In the genomic region with DNA sequence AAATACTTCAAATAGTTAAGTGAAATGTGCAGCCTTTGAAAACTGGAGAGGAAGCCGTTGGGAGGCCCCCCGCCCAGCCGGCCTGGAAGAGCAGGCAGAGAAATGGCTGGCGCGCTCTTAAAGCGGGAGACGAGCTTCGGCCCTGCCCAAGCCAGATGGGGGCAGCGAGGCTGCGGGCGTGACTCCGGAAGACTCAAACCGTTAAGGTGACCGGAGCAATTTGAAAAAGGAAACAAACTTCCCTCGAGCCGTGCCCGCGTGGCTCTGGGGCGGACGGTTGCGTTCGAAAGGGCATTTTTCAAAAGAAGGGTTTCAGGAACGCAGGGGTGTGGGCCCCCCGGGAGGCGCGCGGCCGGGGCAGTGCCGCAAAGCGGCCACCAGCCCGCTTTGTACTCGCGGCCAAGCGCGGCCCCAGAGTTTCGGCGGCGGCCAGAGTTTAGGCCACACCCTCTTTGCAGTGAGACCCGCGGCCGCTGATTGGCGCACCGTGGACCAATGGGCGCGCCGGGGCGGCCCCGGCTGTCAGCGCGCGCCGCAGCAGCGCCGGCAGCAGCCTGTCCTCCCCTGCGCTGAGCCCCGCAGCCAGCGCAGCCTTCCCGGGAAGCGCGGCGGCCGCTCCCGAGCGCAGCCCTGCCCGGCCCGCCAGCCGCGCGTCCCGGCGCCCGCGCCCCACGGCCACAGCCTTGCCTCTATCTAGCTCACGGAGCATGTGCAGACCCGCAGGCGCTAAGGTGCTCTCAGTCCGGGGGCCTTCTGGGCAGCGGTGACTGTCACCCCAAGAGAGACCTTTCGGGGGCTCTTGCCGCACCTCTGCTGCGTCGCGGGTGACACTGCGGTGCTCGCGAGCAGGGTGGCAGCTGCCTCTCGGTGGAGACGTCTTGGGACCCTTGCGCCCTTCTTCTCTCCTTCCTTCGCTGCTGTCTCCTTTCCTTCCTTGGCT, we compare ENCODE assay signal across 8 cellular contexts. TPM values are rescaled to one million over a fixed set of nuclear protein-coding genes. Genes with fewer than 3 reads are reported as not detected.
DNase-seq lines count a peak whose midpoint lies in the region; ATAC-seq and TF ChIP-seq lines count a peak whose summit lies in the region.

A gene with protein sequence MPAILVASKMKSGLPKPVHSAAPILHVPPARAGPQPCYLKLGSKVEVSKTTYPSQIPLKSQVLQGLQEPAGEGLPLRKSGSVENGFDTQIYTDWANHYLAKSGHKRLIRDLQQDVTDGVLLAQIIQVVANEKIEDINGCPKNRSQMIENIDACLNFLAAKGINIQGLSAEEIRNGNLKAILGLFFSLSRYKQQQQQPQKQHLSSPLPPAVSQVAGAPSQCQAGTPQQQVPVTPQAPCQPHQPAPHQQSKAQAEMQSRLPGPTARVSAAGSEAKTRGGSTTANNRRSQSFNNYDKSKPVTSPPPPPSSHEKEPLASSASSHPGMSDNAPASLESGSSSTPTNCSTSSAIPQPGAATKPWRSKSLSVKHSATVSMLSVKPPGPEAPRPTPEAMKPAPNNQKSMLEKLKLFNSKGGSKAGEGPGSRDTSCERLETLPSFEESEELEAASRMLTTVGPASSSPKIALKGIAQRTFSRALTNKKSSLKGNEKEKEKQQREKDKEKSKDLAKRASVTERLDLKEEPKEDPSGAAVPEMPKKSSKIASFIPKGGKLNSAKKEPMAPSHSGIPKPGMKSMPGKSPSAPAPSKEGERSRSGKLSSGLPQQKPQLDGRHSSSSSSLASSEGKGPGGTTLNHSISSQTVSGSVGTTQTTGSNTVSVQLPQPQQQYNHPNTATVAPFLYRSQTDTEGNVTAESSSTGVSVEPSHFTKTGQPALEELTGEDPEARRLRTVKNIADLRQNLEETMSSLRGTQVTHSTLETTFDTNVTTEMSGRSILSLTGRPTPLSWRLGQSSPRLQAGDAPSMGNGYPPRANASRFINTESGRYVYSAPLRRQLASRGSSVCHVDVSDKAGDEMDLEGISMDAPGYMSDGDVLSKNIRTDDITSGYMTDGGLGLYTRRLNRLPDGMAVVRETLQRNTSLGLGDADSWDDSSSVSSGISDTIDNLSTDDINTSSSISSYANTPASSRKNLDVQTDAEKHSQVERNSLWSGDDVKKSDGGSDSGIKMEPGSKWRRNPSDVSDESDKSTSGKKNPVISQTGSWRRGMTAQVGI (N-terminal part only) (plus strand): TSS at position 557 of the 940 bp plus-strand sequence. CDS start 859 bp downstream, outside the sequence.

- H3K27ac ChIP-seq in IMR-90 (ENCODE audit: insufficient read depth, low read length) = peak within 1 kb of the TSS; percentile 84
- peak within 1 kb of the TSS; percentile 24 for H3K27ac ChIP-seq in naive thymus-derived CD4-positive, alpha-beta T cell (ENCODE audit: low read depth, low read length)

- no peaks in the 10 kb centered on the region for H3K36me3 ChIP-seq in IMR-90 (ENCODE audit: control insufficient read depth, insufficient read depth, low read length)
- no peaks in the 10 kb centered on the region for H3K36me3 ChIP-seq in naive thymus-derived CD4-positive, alpha-beta T cell (ENCODE audit: control insufficient read depth in 2 of 3, insufficient read depth in 3 of 3, low read length in 3 of 3)

- H3K36me3 Mint-ChIP-seq in activated T-helper 2 cell treated with anti-CD3 and anti-CD28 coated beads, Interferon-gamma antibody, Interleukin-2, Interleukin-4, amounts not matched to agents 10 μg/mL and 5 μg/mL and 100 μg/mL, durations not matched to agents 14 hours and 24 hours and 36 hours (ENCODE audit: low read depth) = no peaks in the 10 kb centered on the region
- H3K36me3 Mint-ChIP-seq in naive thymus-derived CD4-positive, alpha-beta T cell = peaks cover 0 to 2% (median 0%) of the 10 kb centered on the region in 5 donors
- H3K36me3 Mint-ChIP-seq in stimulated activated effector memory CD8-positive, alpha-beta T cell treated with anti-CD3 and anti-CD28 coated beads, Interleukin-12 subunit alpha, Interleukin-12 subunit beta, amount 100 ng/mL, for 72 hours = peaks cover 4% of the 10 kb centered on the region

- peak within 1 kb of the TSS; percentile 86 for H3K4me2 ChIP-seq in IMR-90 (ENCODE audit: low read depth, low read length)

- CTCF ChIA-PET in IMR-90 (lab: Yijun Ruan, JAX) = interaction anchor here (1.4 kb wide), 1 partner anchor 118 kb away, joined by 4 read pairs; no protein-coding TSS in a partner anchor
- CTCF ChIA-PET in naive thymus-derived CD4-positive, alpha-beta T cell (lab: Charles Lee) = no interaction called here

- peak within 1 kb of the TSS; percentile 90 for H2AK9ac ChIP-seq in IMR-90 (replicated peaks; ENCODE audit: low read depth, low read length, poor library complexity)

- intact Hi-C loops in IMR-90 (cut with micrococcal nuclease) = loop anchor here (1.0 to 5.0 kb wide), 3 partner anchors 32 to 148 kb away; no protein-coding TSS in a partner anchor
- intact Hi-C loops in activated T-helper 2 cell treated with anti-CD3 and anti-CD28 coated beads, Interferon-gamma antibody, Interleukin-2, Interleukin-4, amounts not matched to agents 10 μg/mL and 5 μg/mL and 100 μg/mL, durations not matched to agents 14 hours and 24 hours and 36 hours (cut with micrococcal nuclease) = loop anchor here (1.0 to 5.0 kb wide), 3 partner anchors 11 to 470 kb away; a partner anchor contains a TSS
- intact Hi-C loops in naive thymus-derived CD4-positive, alpha-beta T cell (cut with micrococcal nuclease) = loop anchor here (1.0 to 10.0 kb wide), 8 partner anchors 11 to 1700 kb away; a partner anchor contains a TSS

- peaks cover 25% of the 10 kb centered on the region for H3K4me1 ChIP-seq in IMR-90 (ENCODE audit: control insufficient read depth, insufficient read depth, low read length)
- peaks cover 14 to 18% of the 10 kb centered on the region in 2 donors for H3K4me1 ChIP-seq in naive thymus-derived CD4-positive, alpha-beta T cell (ENCODE audit: control insufficient read depth in 2 of 2, insufficient read depth in 2 of 2, low read length in 2 of 2)

- H3K9me3 Mint-ChIP-seq in activated T-helper 2 cell treated with anti-CD3 and anti-CD28 coated beads, Interferon-gamma antibody, Interleukin-2, Interleukin-4, amounts not matched to agents 10 μg/mL and 5 μg/mL and 100 μg/mL, durations not matched to agents 14 hours and 24 hours and 36 hours = no peaks in the 10 kb centered on the region
- H3K9me3 Mint-ChIP-seq in naive thymus-derived CD4-positive, alpha-beta T cell = peaks cover 0 to 3% (median 0%) of the 10 kb centered on the region in 11 donors
- no peaks in the 10 kb centered on the region for H3K9me3 Mint-ChIP-seq in stimulated activated effector memory CD8-positive, alpha-beta T cell treated with anti-CD3 and anti-CD28 coated beads, Interleukin-12 subunit alpha, Interleukin-12 subunit beta, amount 100 ng/mL, for 72 hours

- no peaks in the 10 kb centered on the region for H3K9me3 ChIP-seq in IMR-90 (ENCODE audit: control insufficient read depth, insufficient read depth, low read length)
- H3K9me3 ChIP-seq in naive thymus-derived CD4-positive, alpha-beta T cell (ENCODE audit: control insufficient read depth in 2 of 3, low read length in 3 of 3) = no peaks in the 10 kb centered on the region

- H3K4ac ChIP-seq in IMR-90 (ENCODE audit: low read depth, low read length) = peak within 1 kb of the TSS; percentile 90

- peak within 1 kb of the TSS; percentile 78 for H3K14ac ChIP-seq in IMR-90 (replicated peaks; ENCODE audit: low read depth, low read length)

- H3K4me3 Mint-ChIP-seq in activated T-helper 2 cell treated with anti-CD3 and anti-CD28 coated beads, Interferon-gamma antibody, Interleukin-2, Interleukin-4, amounts not matched to agents 10 μg/mL and 5 μg/mL and 100 μg/mL, durations not matched to agents 14 hours and 24 hours and 36 hours (ENCODE audit: low read depth) = peak within 1 kb of the TSS; percentile 86
- peak within 1 kb of the TSS; percentile 91 to 98 (median 94) for H3K4me3 Mint-ChIP-seq in naive thymus-derived CD4-positive, alpha-beta T cell
- peak within 1 kb of the TSS; percentile 91 for H3K4me3 Mint-ChIP-seq in stimulated activated effector memory CD8-positive, alpha-beta T cell treated with anti-CD3 and anti-CD28 coated beads, Interleukin-12 subunit alpha, Interleukin-12 subunit beta, amount 100 ng/mL, for 72 hours

- peak within 1 kb of the TSS; percentile 69 for H2BK15ac ChIP-seq in IMR-90 (ENCODE audit: low read depth, low read length)

- H2AK5ac ChIP-seq in IMR-90 (ENCODE audit: low read depth, low read length) = peak within 1 kb of the TSS; percentile 33; the same call in 1 of the 2 replicates

- peak within 1 kb of the TSS; percentile 85 to 94 for H4K8ac ChIP-seq in IMR-90 (ENCODE audit: low read depth in 2 of 2, low read length in 2 of 2)

- peaks cover 24 to 47% of the 10 kb centered on the region in 2 experiments for H3K79me1 ChIP-seq in IMR-90 (ENCODE audit: low read depth in 1 of 2, low read length in 2 of 2)

- in situ Hi-C loops in IMR-90 (cut with MboI; ENCODE audit: low sequenced_read_pairs) = no loop called here

- DNase-seq in DMS114 treated with DMSO at 0.1 percent for 48 hours (lab: John Stamatoyannopoulos, UW; ENCODE audit: unreplicated experiment) (peak; percentile 48), IMR-90 (peak; percentile 91), fibroblast of mammary gland (ENCODE audit: low read depth) (peak; percentile 87)
- peak; percentile 76 for DNase-seq in activated T-helper 2 cell treated with anti-CD3 and anti-CD28 coated beads, Interferon-gamma antibody, Interleukin-2, Interleukin-4, amounts not matched to agents 10 μg/mL and 5 μg/mL and 100 μg/mL, durations not matched to agents 14 hours and 24 hours and 36 hours (ENCODE audit: low spot score)
- DNase-seq in naive thymus-derived CD4-positive, alpha-beta T cell = peak; percentile 43 to 80 (median 62)
- peak; percentile 63 to 86 for DNase-seq in stimulated activated effector memory CD8-positive, alpha-beta T cell treated with anti-CD3 and anti-CD28 coated beads, Interleukin-12 subunit alpha, Interleukin-12 subunit beta, amount 100 ng/mL, for 72 hours (ENCODE audit: low spot score in 2 of 2)

- H2AFZ ChIP-seq in IMR-90 (replicated peaks; ENCODE audit: low read length, poor library complexity) = peak within 1 kb of the TSS; percentile 88

- peak within 1 kb of the TSS; percentile 55 for H3K56ac ChIP-seq in IMR-90 (ENCODE audit: extremely low read depth, insufficient read depth, low read length)

- POLR2A ChIA-PET in IMR-90 (lab: Charles Lee; ENCODE audit: unreplicated experiment) = no interaction called here
- POLR2A ChIA-PET in naive thymus-derived CD4-positive, alpha-beta T cell (lab: Charles Lee) = interaction anchor here (0.5 to 1.6 kb wide), 2 partner anchors 11 to 14 kb away, joined by 3 to 5 read pairs; no protein-coding TSS in a partner anchor

- peak within 1 kb of the TSS; percentile 76 for H3K9ac ChIP-seq in IMR-90 (ENCODE audit: low read depth, low read length)

- peak within 1 kb of the TSS; percentile 84 for H3K27ac Mint-ChIP-seq in activated T-helper 2 cell treated with anti-CD3 and anti-CD28 coated beads, Interferon-gamma antibody, Interleukin-2, Interleukin-4, amounts not matched to agents 10 μg/mL and 5 μg/mL and 100 μg/mL, durations not matched to agents 14 hours and 24 hours and 36 hours
- peak within 1 kb of the TSS; percentile 63 to 87 (median 77) for H3K27ac Mint-ChIP-seq in naive thymus-derived CD4-positive, alpha-beta T cell
- H3K27ac Mint-ChIP-seq in stimulated activated effector memory CD8-positive, alpha-beta T cell treated with anti-CD3 and anti-CD28 coated beads, Interleukin-12 subunit alpha, Interleukin-12 subunit beta, amount 100 ng/mL, for 72 hours = peak within 1 kb of the TSS; percentile 88

- WGBS in IMR-90 (ENCODE audit: extremely low coverage in 2 of 2, insufficient read length in 1 of 2), 2 experiments = 0% methylated on average over 54 of the region's 91 CpGs; no CpG with 5 or more reads in 1 of the 2 experiments

- no peaks in the 10 kb centered on the region for H3K27me3 ChIP-seq in IMR-90 (ENCODE audit: control insufficient read depth, insufficient read depth, low read length)
- H3K27me3 ChIP-seq in naive thymus-derived CD4-positive, alpha-beta T cell (ENCODE audit: control insufficient read depth in 2 of 2, insufficient read depth in 2 of 2, low read length in 2 of 2) = peaks cover 14% of the 10 kb centered on the region in 2 donors

- H3K27me3 Mint-ChIP-seq in activated T-helper 2 cell treated with anti-CD3 and anti-CD28 coated beads, Interferon-gamma antibody, Interleukin-2, Interleukin-4, amounts not matched to agents 10 μg/mL and 5 μg/mL and 100 μg/mL, durations not matched to agents 14 hours and 24 hours and 36 hours (ENCODE audit: low read depth) = peaks cover 53% of the 10 kb centered on the region
- peaks cover 23 to 69% (median 33%) of the 10 kb centered on the region in 5 donors for H3K27me3 Mint-ChIP-seq in naive thymus-derived CD4-positive, alpha-beta T cell

- BruUV-seq in IMR-90 (replicated peaks; lab: Mats Ljungman, UMichigan) = TSS peak; percentile 42

- peak within 1 kb of the TSS; percentile 91 for H2BK120ac ChIP-seq in IMR-90 (ENCODE audit: low read depth, low read length)

- peaks cover 14% of the 10 kb centered on the region for H3K9me1 ChIP-seq in IMR-90 (ENCODE audit: insufficient read depth, low read length)

- peak within 1 kb of the TSS; percentile 80 for H2BK20ac ChIP-seq in IMR-90 (ENCODE audit: low read depth, low read length)

- TF ChIP-seq POLR2A in IMR-90 (IDR thresholded peaks at IDR 0.05; ENCODE audit: low read depth, low read length) = peak; percentile 95

- peak within 1 kb of the TSS; percentile 91 for H3K23ac ChIP-seq in IMR-90 (ENCODE audit: low read depth, low read length)

- peaks cover 20% of the 10 kb centered on the region for H3K4me1 Mint-ChIP-seq in activated T-helper 2 cell treated with anti-CD3 and anti-CD28 coated beads, Interferon-gamma antibody, Interleukin-2, Interleukin-4, amounts not matched to agents 10 μg/mL and 5 μg/mL and 100 μg/mL, durations not matched to agents 14 hours and 24 hours and 36 hours (ENCODE audit: low read depth)
- H3K4me1 Mint-ChIP-seq in naive thymus-derived CD4-positive, alpha-beta T cell = peaks cover 6 to 27% (median 24%) of the 10 kb centered on the region in 7 donors
- H3K4me1 Mint-ChIP-seq in stimulated activated effector memory CD8-positive, alpha-beta T cell treated with anti-CD3 and anti-CD28 coated beads, Interleukin-12 subunit alpha, Interleukin-12 subunit beta, amount 100 ng/mL, for 72 hours = peaks cover 29% of the 10 kb centered on the region

- H4K20me1 ChIP-seq in IMR-90 (ENCODE audit: insufficient read depth, low read length) = peaks cover 10% of the 10 kb centered on the region; the same call in 1 of the 2 replicates

- peak within 1 kb of the TSS; percentile 83 for H2BK5ac ChIP-seq in IMR-90 (ENCODE audit: low read depth, low read length, poor library complexity, severe bottlenecking)

- peak; percentile 25; the same call in 1 of the 2 replicates for TF ChIP-seq RAD21 in IMR-90 (IDR thresholded peaks at IDR 0.05; ENCODE audit: low read length)

- H4K5ac ChIP-seq in IMR-90 (ENCODE audit: low read depth, low read length) = peak within 1 kb of the TSS; percentile 92

- ATAC-seq in GM21576 (IDR thresholded peaks at IDR 0.05; ENCODE audit: unreplicated experiment) = peak; percentile 98
- peak; percentile 91 for ATAC-seq in IMR-90 (ENCODE audit: low read depth)
- peak; percentile 98 for ATAC-seq in naive thymus-derived CD4-positive, alpha-beta T cell
- ATAC-seq in stimulated activated effector memory CD8-positive, alpha-beta T cell treated with anti-CD3 and anti-CD28 coated beads, Interleukin-12 subunit alpha, Interleukin-12 subunit beta, amount 100 ng/mL, for 72 hours = peak; percentile 96

- H4K91ac ChIP-seq in IMR-90 (ENCODE audit: insufficient read depth, low read depth, low read length) = peak within 1 kb of the TSS; percentile 89

- peak within 1 kb of the TSS; percentile 79 for H3K18ac ChIP-seq in IMR-90 (ENCODE audit: low read depth, low read length)

- dilution Hi-C loops in IMR-90 (cut with HindIII; ENCODE audit: low sequenced_read_pairs, unreplicated experiment) = no loop called here

- TF ChIP-seq CTCF in IMR-90 (conservative IDR thresholded peaks at IDR 0.05; ENCODE audit: low read depth, low read length) (0 out of 2 replicates have a peak, but pooled peaks have one; percentile 1), fibroblast of mammary gland (conservative IDR thresholded peaks at IDR 0.05; ENCODE audit: control insufficient read depth, insufficient read depth, low read depth, low read length) (no peak)

- H3K4me3 ChIP-seq in IMR-90 (ENCODE audit: insufficient read depth, low read depth, low read length) (peak within 1 kb of the TSS; percentile 63), fibroblast of mammary gland (ENCODE audit: control insufficient read depth, low read depth, low read length) (peak within 1 kb of the TSS; percentile 96)
- peak within 1 kb of the TSS; percentile 81 for H3K4me3 ChIP-seq in naive thymus-derived CD4-positive, alpha-beta T cell (ENCODE audit: low read length)

RNA-seq across cellular contexts. Expression of the gene that starts here (rescaled TPM):
- total RNA-seq in IMR-90 (2012; rRNA removed) = 4.5 and 4.7 TPM in 2 replicates
- 12.3 and 12.6 TPM in 2 replicates for polyA plus RNA-seq in IMR-90 (2012; rRNA removed)
- 4.9 and 7.2 TPM in 2 replicates for polyA plus RNA-seq in IMR-90 (2012; cell fraction: cytosol; rRNA removed)
- polyA plus RNA-seq in IMR-90 (2012; cell fraction: nucleus; rRNA removed; ENCODE audit: low replicate concordance) = 50.0 and 63.2 TPM in 2 replicates
- 8.4 TPM for polyA plus RNA-seq in PFSK-1 (2012; ENCODE audit: insufficient read length, low read depth)
- total RNA-seq in activated T-helper 2 cell treated with anti-CD3 and anti-CD28 coated beads, Interferon-gamma antibody, Interleukin-2, Interleukin-4, amounts not matched to agents 10 μg/mL and 5 μg/mL and 100 μg/mL, durations not matched to agents 14 hours and 24 hours and 36 hours = 0.02 and 0.39 TPM in 2 replicates
- total RNA-seq in naive thymus-derived CD4-positive, alpha-beta T cell = 1 to 10 TPM in 2 of 5 experiments, under 1 TPM in 3; 0.24 to 2.2 (median 0.48) TPM
- not detected for polyA plus RNA-seq in naive thymus-derived CD4-positive, alpha-beta T cell

Comparison
In these comparisons a context has a peak if more than half of its experiments do, and no peak if none do; other contexts are left out.
1. Peak in every context shown above with its lines: DNase-seq, ATAC-seq, H3K4me3 ChIP-seq and H3K27ac ChIP-seq.
2. RNA of the gene that starts here (polyA plus RNA-seq): 4.9 to 63.2 TPM in IMR-90; not detected in naive thymus-derived CD4-positive, alpha-beta T cell; every median in the first group is over 4 times any median in the second.
3. Peak in DNase-seq in activated T-helper 2 cell treated with anti-CD3 and anti-CD28 coated beads, Interferon-gamma antibody, Interleukin-2, Interleukin-4, amounts not matched to agents 10 μg/mL and 5 μg/mL and 100 μg/mL, durations not matched to agents 14 hours and 24 hours and 36 hours; RNA of the gene not detected or under 1 TPM.